18 cellular contexts compared by ENCODE assay signal in the genomic region with DNA sequence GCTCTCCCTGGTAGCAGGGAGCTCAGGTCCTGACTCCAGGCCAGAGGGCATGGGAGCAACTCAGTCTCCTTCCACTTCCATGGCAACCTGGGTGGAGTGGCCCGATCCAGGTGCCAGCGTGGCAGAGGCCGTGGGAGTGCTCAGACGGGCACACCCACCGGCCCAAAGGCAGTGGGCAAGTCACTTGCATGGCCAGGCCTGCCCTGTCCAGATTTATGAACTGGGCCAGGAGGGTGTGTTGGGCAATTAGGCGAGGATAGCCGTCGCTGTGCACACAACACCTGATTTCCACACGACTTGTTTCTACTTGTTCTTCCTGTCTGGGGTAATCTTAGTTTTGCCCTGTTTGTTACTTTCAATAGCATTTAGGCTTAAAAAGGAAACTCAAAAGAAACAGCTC. TPM values are rescaled to one million over a fixed set of nuclear protein-coding genes. Genes with fewer than 3 reads are reported as not detected.
DNase-seq lines count a peak whose midpoint lies in the region; ATAC-seq, FAIRE-seq and TF ChIP-seq lines count a peak whose summit lies in the region.
"Had no signal": no experiment of that assay in that cellular context is flagged by ENCODE, and none has a peak within 500 bp of the region (broad histone marks: within the 10 kb centered on the region; RNA-seq: fewer than 3 reads in every experiment).

No MANE protein-coding gene starts in this region.

- no peak overlapping the region for H3K14ac ChIP-seq in neuronal stem cell (ENCODE audit: low read length)

- CTCF ChIA-PET in mammary epithelial cell (lab: Charles Lee; ENCODE audit: low non-redundant PET) = no interaction called here

- H3K79me2 ChIP-seq in mammary epithelial cell (ENCODE audit: insufficient read depth, low read length) = no peaks in the 10 kb centered on the region
- H3K79me2 ChIP-seq in keratinocyte (ENCODE audit: control insufficient read depth, insufficient read depth, low read length) = no peaks in the 10 kb centered on the region

- ATAC-seq in activated naive CD4-positive, alpha-beta T cell treated with anti-CD3 and anti-CD28 coated beads, Interleukin-2, amount 50 U/mL, for 72 hours = no peak
- no peak for ATAC-seq in GM18517 (IDR thresholded peaks at IDR 0.05; ENCODE audit: unreplicated experiment)

- H2BK120ac ChIP-seq in neuronal stem cell (ENCODE audit: low read depth, low read length) = no peak overlapping the region

- no peak overlapping the region for H2BK5ac ChIP-seq in neuronal stem cell (ENCODE audit: low read length)

- H3K9me3 Mint-ChIP-seq in activated naive CD4-positive, alpha-beta T cell treated with anti-CD3 and anti-CD28 coated beads, Interleukin-2, amount 50 U/mL, for 72 hours = no peaks in the 10 kb centered on the region

- H2AK5ac ChIP-seq in neuronal stem cell (ENCODE audit: low read depth, low read length) = no peak overlapping the region

- H3K36me3 Mint-ChIP-seq in activated naive CD4-positive, alpha-beta T cell treated with anti-CD3 and anti-CD28 coated beads, Interleukin-2, amount 50 U/mL, for 72 hours = no peaks in the 10 kb centered on the region

- 12% methylated on average over 9 of the region's 9 CpGs for WGBS in mammary epithelial cell (ENCODE audit: low coverage, missing lambda C conversion rate)
- WGBS in neuronal stem cell (ENCODE audit: extremely low coverage in 2 of 2, insufficient read length in 2 of 2, insufficient replicate concordance in 1 of 2), 2 donors = no CpG with 5 or more reads among the region's 9 CpGs

- no peak overlapping the region for H3K4ac ChIP-seq in neuronal stem cell (ENCODE audit: low read length)

- H3K27me3 ChIP-seq in HL-60 (ENCODE audit: insufficient read depth, poor library complexity, severe bottlenecking) = no peaks in the 10 kb centered on the region
- H3K27me3 ChIP-seq in mammary epithelial cell (ENCODE audit: insufficient read depth, low read length) = peaks cover 2% of the 10 kb centered on the region
- H3K27me3 ChIP-seq in keratinocyte (ENCODE audit: control insufficient read depth, extremely low read depth, insufficient read depth, low read length) = no peaks in the 10 kb centered on the region
- H3K27me3 ChIP-seq in neuronal stem cell (ENCODE audit: control insufficient read depth in 3 of 3, insufficient read depth in 3 of 3, low read depth in 1 of 3, low read length in 3 of 3) = no peaks in the 10 kb centered on the region

- H3K4me2 ChIP-seq in mammary epithelial cell (ENCODE audit: insufficient read depth, low read depth, low read length) (peak overlapping the region; percentile 70), keratinocyte (ENCODE audit: control insufficient read depth, extremely low read depth, insufficient read depth, low read depth, low read length) (peak overlapping the region; percentile 84), neuronal stem cell (ENCODE audit: insufficient read depth, low read length, poor library complexity, severe bottlenecking) (no peak overlapping the region)

- DNase-seq in HL-60 (ENCODE audit: low read depth in 1 of 2, low spot score in 1 of 2) (peak in 1 of 2 experiments; percentile 25), mammary epithelial cell (peak; percentile 83), keratinocyte (ENCODE audit: low read depth, low spot score) (no peak), neuronal stem cell (ENCODE audit: low spot score) (no peak), anterior cingulate cortex (lab: John Stamatoyannopoulos, UW) (no peak), HUDEP-2 (lab: John Stamatoyannopoulos, UW; ENCODE audit: unreplicated experiment in 76 of 76) (no peak)
- DNase-seq in activated naive CD4-positive, alpha-beta T cell treated with anti-CD3 and anti-CD28 coated beads, Interleukin-2, amount 50 U/mL, for 72 hours (ENCODE audit: low spot score in 2 of 2) = no peak
- DNase-seq: COR-L47, Karpas-422, NCI-H1417, NCI-H1930, NCI-H2171 treated with DMSO at 0.1 percent for 48 hours, NCI-H524, OCI-M1 had no signal

- FAIRE-seq in keratinocyte (lab: Jason Lieb, UNC) = peak; percentile 52
- FAIRE-seq: A204.1, H1 had no signal

- no peak overlapping the region for H3K4me3 ChIP-seq in HL-60 (replicated peaks; ENCODE audit: insufficient read depth, low read length)
- H3K4me3 ChIP-seq in mammary epithelial cell (replicated peaks in 1 of 3; ENCODE audit: insufficient read depth in 1 of 3, low read depth in 2 of 3, low read length in 3 of 3) = no peak overlapping the region
- H3K4me3 ChIP-seq in keratinocyte (ENCODE audit: control insufficient read depth in 2 of 3, extremely low read depth in 1 of 3, insufficient read depth in 2 of 3, low read depth in 1 of 3, low read length in 3 of 3) = peak overlapping the region in 2 of 3 experiments; percentile 38 to 44
- no peak overlapping the region for H3K4me3 ChIP-seq in neuronal stem cell (ENCODE audit: low read length in 2 of 2)

- intact Hi-C loops in mammary epithelial cell (cut with micrococcal nuclease) = no loop called here

- TF ChIP-seq CTCF in HL-60 (IDR thresholded peaks at IDR 0.05; ENCODE audit: insufficient read depth, low read length) (no peak), mammary epithelial cell (conservative IDR thresholded peaks at IDR 0.05 in 1 of 2, IDR thresholded peaks at IDR 0.05 in 1 of 2; ENCODE audit: extremely low read depth in 1 of 2, insufficient read depth in 1 of 2, low read depth in 1 of 2, low read length in 2 of 2) (no peak), keratinocyte (optimal IDR thresholded peaks at IDR 0.05 in 1 of 3, IDR thresholded peaks at IDR 0.05 in 1 of 3, conservative IDR thresholded peaks at IDR 0.05 in 1 of 3; ENCODE audit: extremely low read depth in 1 of 3, insufficient read depth in 2 of 3, low read length in 3 of 3) (no peak)

- no peak overlapping the region for H2BK12ac ChIP-seq in neuronal stem cell (ENCODE audit: low read length)

- H3K27ac Mint-ChIP-seq in activated naive CD4-positive, alpha-beta T cell treated with anti-CD3 and anti-CD28 coated beads, Interleukin-2, amount 50 U/mL, for 72 hours = no peak overlapping the region

- H3K79me1 ChIP-seq in neuronal stem cell (ENCODE audit: low read depth, low read length) = no peaks in the 10 kb centered on the region

- H2BK15ac ChIP-seq in neuronal stem cell (ENCODE audit: low read length) = no peak overlapping the region

- in situ Hi-C loops in mammary epithelial cell (cut with MboI; ENCODE audit: low sequenced_read_pairs in 2 of 2) = no loop called here

- H2AFZ ChIP-seq in mammary epithelial cell (ENCODE audit: low read depth, low read length) (peak overlapping the region; percentile 85), keratinocyte (ENCODE audit: control insufficient read depth, low read length) (peak overlapping the region; percentile 74), neuronal stem cell (ENCODE audit: low read length) (no peak overlapping the region)

- dilution Hi-C loops in mammary epithelial cell (cut with HindIII; ENCODE audit: low sequenced_read_pairs) = no loop called here
- dilution Hi-C loops in keratinocyte (cut with MboI; ENCODE audit: extremely low pct_ligation_motif_present, low sequenced_read_pairs) = no loop called here

- no peak overlapping the region for H3K18ac ChIP-seq in neuronal stem cell (ENCODE audit: low read length)

- no peaks in the 10 kb centered on the region for H3K36me3 ChIP-seq in mammary epithelial cell (ENCODE audit: insufficient read depth, low read length)
- no peaks in the 10 kb centered on the region for H3K36me3 ChIP-seq in keratinocyte (ENCODE audit: control insufficient read depth in 2 of 2, extremely low read depth in 1 of 2, insufficient read depth in 2 of 2, low read length in 2 of 2)
- H3K36me3 ChIP-seq in neuronal stem cell (replicated peaks in 1 of 2; ENCODE audit: control insufficient read depth in 2 of 2, insufficient read depth in 2 of 2, low read length in 2 of 2) = no peaks in the 10 kb centered on the region

- no peak overlapping the region for H4K91ac ChIP-seq in neuronal stem cell (ENCODE audit: low read depth, low read length, poor library complexity)

- no peak overlapping the region for H4K8ac ChIP-seq in neuronal stem cell (ENCODE audit: low read depth, low read length)

- no peaks in the 10 kb centered on the region for H3K9me3 ChIP-seq in mammary epithelial cell (replicated peaks; ENCODE audit: insufficient read depth, low read length)
- no peaks in the 10 kb centered on the region for H3K9me3 ChIP-seq in keratinocyte (ENCODE audit: control insufficient read depth, low read depth, low read length)
- no peaks in the 10 kb centered on the region for H3K9me3 ChIP-seq in neuronal stem cell (replicated peaks in 1 of 2; ENCODE audit: control insufficient read depth in 2 of 2, insufficient read depth in 1 of 2, low read depth in 1 of 2, low read length in 2 of 2)

- H3K9ac ChIP-seq in mammary epithelial cell (ENCODE audit: insufficient read depth, low read length) (no peak overlapping the region), keratinocyte (ENCODE audit: control insufficient read depth, extremely low read depth, insufficient read depth, low read length) (no peak overlapping the region), neuronal stem cell (ENCODE audit: low read depth, low read length, poor library complexity) (no peak overlapping the region)

- peak overlapping the region; percentile 31 for H3K23ac ChIP-seq in neuronal stem cell (ENCODE audit: low read depth, low read length, poor library complexity)

- no peaks in the 10 kb centered on the region for H3K9me1 ChIP-seq in keratinocyte (ENCODE audit: control insufficient read depth, extremely low read depth, insufficient read depth, low read length)

- H4K20me1 ChIP-seq in mammary epithelial cell (ENCODE audit: insufficient read depth, low read length) = no peaks in the 10 kb centered on the region
- H4K20me1 ChIP-seq in keratinocyte (ENCODE audit: control insufficient read depth, extremely low read depth, insufficient read depth, low read length) = no peaks in the 10 kb centered on the region

- H3K27ac ChIP-seq in HL-60 (replicated peaks) (peak overlapping the region; percentile 12; the same call in 1 of the 2 replicates), mammary epithelial cell (ENCODE audit: insufficient read depth, low read depth, low read length) (no peak overlapping the region), keratinocyte (ENCODE audit: control insufficient read depth, insufficient read depth, low read length) (peak overlapping the region; percentile 20), neuronal stem cell (replicated peaks; ENCODE audit: low read length) (no peak overlapping the region)
- H3K27ac ChIP-seq: C4-2B had no signal

- H3K4me1 ChIP-seq in mammary epithelial cell (ENCODE audit: insufficient read depth, low read length) = peaks cover 13% of the 10 kb centered on the region
- peaks cover 10% of the 10 kb centered on the region for H3K4me1 ChIP-seq in keratinocyte (ENCODE audit: control insufficient read depth, extremely low read depth, insufficient read depth, low read length)
- H3K4me1 ChIP-seq in neuronal stem cell (ENCODE audit: control insufficient read depth in 2 of 2, insufficient read depth in 1 of 2, low read depth in 1 of 2, low read length in 2 of 2) = no peaks in the 10 kb centered on the region

- BruUV-seq in mammary epithelial cell (replicated peaks; lab: Mats Ljungman, UMichigan) = no TSS peak

RNA-seq across cellular contexts. Expression of gene NYX, which starts 55.5 kb away (rescaled TPM):
- total RNA-seq in mammary epithelial cell = not detected
- polyA plus RNA-seq in mammary epithelial cell (not detected), keratinocyte (not detected in 3 replicates)
- polyA minus RNA-seq in mammary epithelial cell (not detected), keratinocyte (not detected in 3 replicates)
- not detected for polyA plus RNA-seq in keratinocyte (2011; ENCODE audit: low read depth)
- not detected in 2 replicates for polyA plus RNA-seq in keratinocyte (2011; cell fraction: cytosol; rRNA removed)
- polyA plus RNA-seq in keratinocyte (2011; cell fraction: nucleus; rRNA removed) = not detected in 2 replicates
- polyA plus RNA-seq in keratinocyte (2012; ENCODE audit: low replicate concordance) = not detected in 2 replicates
- polyA minus RNA-seq in keratinocyte (2011; cell fraction: cytosol; rRNA and poly(A)+ RNA removed) = not detected
- polyA minus RNA-seq in keratinocyte (2011; cell fraction: nucleus; rRNA and poly(A)+ RNA removed) = not detected in 2 replicates
- 0.01 TPM for polyA plus RNA-seq in neuronal stem cell (2013, experiment 1 of 2)
- polyA plus RNA-seq in neuronal stem cell (2013, experiment 2 of 2) = not detected
- not detected for total RNA-seq in activated naive CD4-positive, alpha-beta T cell treated with anti-CD3 and anti-CD28 coated beads, Interleukin-2, amount 50 U/mL, for 72 hours
- total RNA-seq: H1 had no signal
- polyA plus RNA-seq: H1 had no signal

RNA-seq across cellular contexts. Expression of gene DDX3X, which starts 57.6 kb away (rescaled TPM):
- total RNA-seq in mammary epithelial cell = 100 to 1,000 TPM; 230 to 247 TPM
- polyA plus RNA-seq in mammary epithelial cell (66.2 TPM), keratinocyte (83.2 to 127 TPM (median 98.1 TPM) in 3 replicates)
- polyA minus RNA-seq in mammary epithelial cell (111 TPM), keratinocyte (58.7 to 160 TPM (median 143 TPM) in 3 replicates)
- polyA plus RNA-seq in keratinocyte (2011; ENCODE audit: low read depth) = 557 TPM
- 54.7 and 75.1 TPM in 2 replicates for polyA plus RNA-seq in keratinocyte (2011; cell fraction: cytosol; rRNA removed)
- polyA plus RNA-seq in keratinocyte (2011; cell fraction: nucleus; rRNA removed) = 95.3 and 148 TPM in 2 replicates
- polyA plus RNA-seq in keratinocyte (2012; ENCODE audit: low replicate concordance) = 149 and 182 TPM in 2 replicates
- 88.8 TPM for polyA minus RNA-seq in keratinocyte (2011; cell fraction: cytosol; rRNA and poly(A)+ RNA removed)
- polyA minus RNA-seq in keratinocyte (2011; cell fraction: nucleus; rRNA and poly(A)+ RNA removed) = 134 and 234 TPM in 2 replicates
- polyA plus RNA-seq in neuronal stem cell (2013, experiment 1 of 2) = 134 TPM
- polyA plus RNA-seq in neuronal stem cell (2013, experiment 2 of 2) = 134 TPM
- total RNA-seq in activated naive CD4-positive, alpha-beta T cell treated with anti-CD3 and anti-CD28 coated beads, Interleukin-2, amount 50 U/mL, for 72 hours = 100 to 1,000 TPM; 248 to 259 TPM

Comparison
In these comparisons a context has a peak if more than half of its experiments do, and no peak if none do; other contexts are left out.
1. H3K27ac ChIP-seq: peak in HL-60 (single experiment) and keratinocyte (single experiment); none in mammary epithelial cell (single experiment) and neuronal stem cell (single experiment).
2. H3K4me3 ChIP-seq: peak in keratinocyte (2 of 3); none in HL-60 (single experiment), mammary epithelial cell (0 of 3) and neuronal stem cell (0 of 2).